ENCODE assay signal across 11 cellular contexts in genomic region chr1:8201331-8201861, GRCh38.
A peak's percentile ranks its signal among the peaks of the same experiment; 100 is the strongest.
DNase-seq lines count a peak whose midpoint lies in the region; ATAC-seq and TF ChIP-seq lines count a peak whose summit lies in the region.
"Had no signal": no experiment of that assay in that cellular context is flagged by ENCODE, and none has a peak within 500 bp of the region (broad histone marks: within the 10 kb centered on the region; RNA-seq: fewer than 3 reads in every experiment).

No MANE protein-coding gene starts in this region.

- H3K4me2 ChIP-seq in HCT116 (ENCODE audit: low read length): peak overlapping the region; percentile 77

- peaks cover 81 to 98% of the 10 kb centered on the region in 2 experiments for H3K4me1 ChIP-seq in HCT116 (ENCODE audit: control insufficient read depth in 1 of 2, insufficient read depth in 2 of 2, low read length in 2 of 2)
- H3K4me1 ChIP-seq in liver (ENCODE audit: control insufficient read depth in 4 of 4, insufficient read depth in 4 of 4, low read length in 3 of 4): peaks cover 0 to 24% (median 5%) of the 10 kb centered on the region in 4 donors
- H3K4me1 ChIP-seq in HAP-1: no peaks in the 10 kb centered on the region

- ATAC-seq in HCT116 (peak; percentile 15), omental fat pad (ENCODE audit: low FRiP score) (no peak), GM21367 (IDR thresholded peaks at IDR 0.05; ENCODE audit: unreplicated experiment) (no peak)
- peak; percentile 16 for ATAC-seq in stimulated activated effector memory CD8-positive, alpha-beta T cell treated with anti-CD3 and anti-CD28 coated beads, Interleukin-12 subunit alpha, Interleukin-12 subunit beta, amount 100 ng/mL, for 72 hours

- DNase-seq in HCT116 (ENCODE audit: low read depth, low spot score) (no peak), caudate nucleus (lab: John Stamatoyannopoulos, UW) (no peak), NCI-H2029 (lab: John Stamatoyannopoulos, UW) (no peak), omental fat pad (ENCODE audit: low spot score) (no peak), HAP-1 (ENCODE audit: low spot score in 2 of 2) (no peak)
- DNase-seq in stimulated activated effector memory CD8-positive, alpha-beta T cell treated with anti-CD3 and anti-CD28 coated beads, Interleukin-12 subunit alpha, Interleukin-12 subunit beta, amount 100 ng/mL, for 72 hours (ENCODE audit: low spot score in 2 of 2): no peak
- DNase-seq: activated naive CD4-positive, alpha-beta T cell treated with Interleukin-2 at 50 U/mL for 16 hours; CD8-positive, alpha-beta memory T cell had no signal

- H3K9ac ChIP-seq in HCT116 (ENCODE audit: low read length): peak overlapping the region; percentile 64
- peak overlapping the region; percentile 58 to 80 for H3K9ac ChIP-seq in liver (ENCODE audit: low read depth in 1 of 2, low read length in 2 of 2)

- intact Hi-C loops in HCT116 (cut with micrococcal nuclease): loop anchor here (5.0 kb wide), 1 partner anchor 106 kb away; no protein-coding TSS in a partner anchor

- H3K27ac ChIP-seq in HCT116 (ENCODE audit: low read depth, low read length) (peak overlapping the region; percentile 91), caudate nucleus (ENCODE audit: low read depth, low read length) (peak overlapping the region; percentile 21), liver (ENCODE audit: low read depth in 1 of 2, low read length in 2 of 2) (peak overlapping the region; percentile 86 to 98)
- H3K27ac ChIP-seq: foreskin keratinocyte had no signal

- H3K9me2 ChIP-seq in HCT116 (ENCODE audit: insufficient read depth): no peaks in the 10 kb centered on the region

- peak; percentile 61 for TF ChIP-seq POLR2A in HCT116 (IDR thresholded peaks at IDR 0.05; ENCODE audit: borderline replicate concordance, extremely low read depth, insufficient read depth, insufficient read length)

- peaks cover 13% of the 10 kb centered on the region for H3K4me1 Mint-ChIP-seq in stimulated activated effector memory CD8-positive, alpha-beta T cell treated with anti-CD3 and anti-CD28 coated beads, Interleukin-12 subunit alpha, Interleukin-12 subunit beta, amount 100 ng/mL, for 72 hours

- TF ChIP-seq RAD21 in HCT116 (IDR thresholded peaks at IDR 0.05; ENCODE audit: low read depth) (no peak), liver (IDR thresholded peaks at IDR 0.05) (no peak)

- no peak overlapping the region for H3K27ac Mint-ChIP-seq in stimulated activated effector memory CD8-positive, alpha-beta T cell treated with anti-CD3 and anti-CD28 coated beads, Interleukin-12 subunit alpha, Interleukin-12 subunit beta, amount 100 ng/mL, for 72 hours

- H3K4me3 ChIP-seq in HCT116 (replicated peaks in 1 of 2; ENCODE audit: low read depth in 1 of 2, low read length in 2 of 2) (peak overlapping the region in 1 of 2 experiments; percentile 41; a peak in 3 of 4 replicates), liver (ENCODE audit: low read depth in 1 of 3, low read length in 3 of 3) (no peak overlapping the region), HAP-1 (no peak overlapping the region)

- POLR2A ChIA-PET in HCT116 (lab: Charles Lee): interaction anchor here (0.6 to 2.8 kb wide), 24 partner anchors 9 to 281 kb away, joined by 3 to 12 read pairs (median 4); no protein-coding TSS in a partner anchor

- H3K9me3 Mint-ChIP-seq in stimulated activated effector memory CD8-positive, alpha-beta T cell treated with anti-CD3 and anti-CD28 coated beads, Interleukin-12 subunit alpha, Interleukin-12 subunit beta, amount 100 ng/mL, for 72 hours: no peaks in the 10 kb centered on the region
- H3K9me3 Mint-ChIP-seq: CD8-positive, alpha-beta memory T cell had no signal

- no peaks in the 10 kb centered on the region for H4K20me1 ChIP-seq in HCT116 (ENCODE audit: insufficient read depth)

- CTCF ChIA-PET in HCT116 (lab: Charles Lee): interaction anchor here (1.6 kb wide), 1 partner anchor 113 kb away, joined by 4 read pairs; no protein-coding TSS in a partner anchor

- H3K36me3 ChIP-seq in HCT116 (ENCODE audit: control insufficient read depth in 1 of 2, insufficient read depth in 2 of 2, low read length in 2 of 2) (no peaks in the 10 kb centered on the region), liver (ENCODE audit: control insufficient read depth in 4 of 4, insufficient read depth in 3 of 4, low read depth in 1 of 4, low read length in 3 of 4) (no peaks in the 10 kb centered on the region), HAP-1 (replicated peaks) (no peaks in the 10 kb centered on the region)

- in situ Hi-C loops in HAP-1 (cut with MboI; ENCODE audit: low sequenced_read_pairs): no loop called here

- H3K27me3 ChIP-seq in HCT116 (ENCODE audit: insufficient read depth, low read length) (no peaks in the 10 kb centered on the region), liver (ENCODE audit: control insufficient read depth in 4 of 4, insufficient read depth in 4 of 4, low read length in 3 of 4) (no peaks in the 10 kb centered on the region), HAP-1 (ENCODE audit: low read depth) (no peaks in the 10 kb centered on the region)
- H3K27me3 ChIP-seq: foreskin keratinocyte had no signal

- no peaks in the 10 kb centered on the region for H3K79me2 ChIP-seq in HCT116 (ENCODE audit: insufficient read depth, low read length)

- no peaks in the 10 kb centered on the region for H3K36me3 Mint-ChIP-seq in stimulated activated effector memory CD8-positive, alpha-beta T cell treated with anti-CD3 and anti-CD28 coated beads, Interleukin-12 subunit alpha, Interleukin-12 subunit beta, amount 100 ng/mL, for 72 hours
- H3K36me3 Mint-ChIP-seq: CD8-positive, alpha-beta memory T cell had no signal

- TF ChIP-seq CTCF in HCT116 (IDR thresholded peaks at IDR 0.05 in 2 of 3, conservative IDR thresholded peaks at IDR 0.05 in 1 of 3; ENCODE audit: borderline replicate concordance in 1 of 3, insufficient read depth in 1 of 3, low read depth in 2 of 3, low read length in 2 of 3) (no peak), liver (IDR thresholded peaks at IDR 0.05; ENCODE audit: low read depth, low read length, missing input control) (no peak), omental fat pad (IDR thresholded peaks at IDR 0.05) (no peak)

- H3K4me3 Mint-ChIP-seq in stimulated activated effector memory CD8-positive, alpha-beta T cell treated with anti-CD3 and anti-CD28 coated beads, Interleukin-12 subunit alpha, Interleukin-12 subunit beta, amount 100 ng/mL, for 72 hours: no peak overlapping the region
- H3K4me3 Mint-ChIP-seq: CD8-positive, alpha-beta memory T cell had no signal

- no TSS peak for BruUV-seq in HCT116 (replicated peaks; lab: Mats Ljungman, UMichigan)

- H3K9me3 ChIP-seq in HCT116 (ENCODE audit: control insufficient read depth in 1 of 2, insufficient read depth in 1 of 2, low read depth in 1 of 2, low read length in 2 of 2): no peaks in the 10 kb centered on the region
- no peaks in the 10 kb centered on the region for H3K9me3 ChIP-seq in liver (ENCODE audit: control insufficient read depth in 4 of 4, low read length in 3 of 4)
- no peaks in the 10 kb centered on the region for H3K9me3 ChIP-seq in HAP-1

- RAD21 ChIA-PET in HCT116 (lab: Charles Lee; ENCODE audit: low non-redundant PET in 1 of 2, low total read pairs in 2 of 2, uncharacterized antibody in 2 of 2, unreplicated experiment in 2 of 2): interaction anchor here in 1 of 2 experiments (1.5 kb wide), 1 partner anchor 34 kb away, joined by 4 read pairs; no protein-coding TSS in a partner anchor

- 86% methylated on average over 10 of the region's 10 CpGs for WGBS in liver

- no peak overlapping the region for H2AFZ ChIP-seq in HCT116 (ENCODE audit: low read depth, low read length, poor library complexity, severe bottlenecking)

TF ChIP-seq in HCT116, 20 proteins besides CTCF, POLR2A, EP300 and RAD21 (continues in another document):
- TF ChIP-seq POLR2AphosphoS5 (IDR thresholded peaks at IDR 0.05; ENCODE audit: low read depth, low read length) (peak; percentile 63), ATF3 (IDR thresholded peaks at IDR 0.05) (no peak), EZH2 (IDR thresholded peaks at IDR 0.05) (no peak)

TF ChIP-seq in liver, 16 proteins besides CTCF, POLR2A, EP300 and RAD21 (continues in another document):
- TF ChIP-seq EGR1 (IDR thresholded peaks at IDR 0.05; ENCODE audit: low read depth in 2 of 2) (no peak), REST (IDR thresholded peaks at IDR 0.05) (no peak), HNF4A (conservative IDR thresholded peaks at IDR 0.05) (no peak), HNF4G (IDR thresholded peaks at IDR 0.05) (no peak), TAF1 (conservative IDR thresholded peaks at IDR 0.05) (no peak), JUND (IDR thresholded peaks at IDR 0.05) (no peak), NR2F2 (IDR thresholded peaks at IDR 0.05) (no peak), YY1 (IDR thresholded peaks at IDR 0.05) (no peak), MAX (IDR thresholded peaks at IDR 0.05) (no peak), GABPA (IDR thresholded peaks at IDR 0.05 in 1 of 2, conservative IDR thresholded peaks at IDR 0.05 in 1 of 2) (no peak)

Comparison
In these comparisons a context has a peak if more than half of its experiments do, and no peak if none do; other contexts are left out.
1. ATAC-seq: peak in HCT116 (single experiment) and stimulated activated effector memory CD8-positive, alpha-beta T cell treated with anti-CD3 and anti-CD28 coated beads, Interleukin-12 subunit alpha, Interleukin-12 subunit beta, amount 100 ng/mL, for 72 hours (single experiment); none in omental fat pad (single experiment) and GM21367 (single experiment).
2. H3K27ac ChIP-seq: peak in every context shown above with its lines; median percentile 92 in liver; 91 in HCT116; 21 in caudate nucleus.